In genomic region chr3:16474304-16474703, GRCh38 we compare ENCODE assay signal across 22 cellular contexts. TPM values are rescaled to one million over a fixed set of nuclear protein-coding genes. Genes with fewer than 3 reads are reported as not detected.
DNase-seq lines count a peak whose midpoint lies in the region; ATAC-seq and TF ChIP-seq lines count a peak whose summit lies in the region.
"Had no signal": no experiment of that assay in that cellular context is flagged by ENCODE, and none has a peak within 500 bp of the region (broad histone marks: within the 10 kb centered on the region; RNA-seq: fewer than 3 reads in every experiment).

No MANE protein-coding gene starts in this region.

- H3K9me1 ChIP-seq in IMR-90 (ENCODE audit: insufficient read depth, low read length) = peaks cover 37% of the 10 kb centered on the region

- intact Hi-C loops in IMR-90 (cut with micrococcal nuclease) = no loop called here

- no TSS peak for BruUV-seq in IMR-90 (replicated peaks; lab: Mats Ljungman, UMichigan)

- no peak overlapping the region for H3K9ac ChIP-seq in IMR-90 (ENCODE audit: low read depth, low read length)

- TF ChIP-seq POLR2A in IMR-90 (IDR thresholded peaks at IDR 0.05; ENCODE audit: low read depth, low read length) = no peak
- TF ChIP-seq POLR2A in tibial nerve (IDR thresholded peaks at IDR 0.05) = no peak

- WGBS in IMR-90 (ENCODE audit: extremely low coverage in 2 of 2, insufficient read length in 1 of 2), 2 experiments = no CpG with 5 or more reads among the region's 1 CpG
- 75 to 87% methylated on average over 1 of the region's 1 CpG for WGBS in tibial nerve, 2 donors

- H4K20me1 ChIP-seq in IMR-90 (ENCODE audit: insufficient read depth, low read length) = peaks cover 11% of the 10 kb centered on the region

- peak overlapping the region; percentile 65; the same call in 2 of the 3 replicates for H2BK15ac ChIP-seq in IMR-90 (ENCODE audit: low read depth, low read length)

- H3K18ac ChIP-seq in IMR-90 (ENCODE audit: low read depth, low read length) = peak overlapping the region; percentile 14

- peak overlapping the region; percentile 79 for H3K4ac ChIP-seq in IMR-90 (ENCODE audit: low read depth, low read length)

- H3K79me2 ChIP-seq in ACC112 (ENCODE audit: control insufficient read depth, insufficient read depth, low read length, unreplicated experiment) = peaks cover 2% of the 10 kb centered on the region

- TF ChIP-seq CTCF in IMR-90 (conservative IDR thresholded peaks at IDR 0.05; ENCODE audit: low read depth, low read length) = no peak
- no peak for TF ChIP-seq CTCF in brain (conservative IDR thresholded peaks at IDR 0.05)
- no peak for TF ChIP-seq CTCF in tibial nerve (IDR thresholded peaks at IDR 0.05)

- no peak for TF ChIP-seq RAD21 in IMR-90 (IDR thresholded peaks at IDR 0.05; ENCODE audit: low read length)

- H3K36me3 ChIP-seq in ACC112 (ENCODE audit: insufficient read depth, low read length) (peaks cover 17% of the 10 kb centered on the region), IMR-90 (ENCODE audit: control insufficient read depth, insufficient read depth, low read length) (peaks cover 23% of the 10 kb centered on the region), tibial nerve (peaks cover 0 to 43% (median 0%) of the 10 kb centered on the region in 3 donors)

- H3K9me3 ChIP-seq in IMR-90 (ENCODE audit: control insufficient read depth, insufficient read depth, low read length) = peaks cover 4% of the 10 kb centered on the region
- H3K9me3 ChIP-seq in tibial nerve = peaks cover 0 to 13% (median 0%) of the 10 kb centered on the region in 4 donors

- H4K8ac ChIP-seq in IMR-90 (ENCODE audit: low read depth in 2 of 2, low read length in 2 of 2) = peak overlapping the region in 1 of 2 experiments; percentile 77; a peak in 3 of 4 replicates

- peak overlapping the region; percentile 23 for H4K5ac ChIP-seq in IMR-90 (ENCODE audit: low read depth, low read length)

- no peaks in the 10 kb centered on the region for H3K27me3 Mint-ChIP-seq in brain

- POLR2A ChIA-PET in IMR-90 (lab: Charles Lee; ENCODE audit: unreplicated experiment) = no interaction called here

- H3K27ac Mint-ChIP-seq in brain = peak overlapping the region in 3 of 5 experiments; percentile 16 to 84 (median 28)

- no peak overlapping the region for H2AFZ ChIP-seq in ACC112 (ENCODE audit: low read length, unreplicated experiment)
- no peak overlapping the region for H2AFZ ChIP-seq in IMR-90 (replicated peaks; ENCODE audit: low read length, poor library complexity)

- peak overlapping the region; percentile 81 for H2BK120ac ChIP-seq in IMR-90 (ENCODE audit: low read depth, low read length)

- H2AK5ac ChIP-seq in IMR-90 (ENCODE audit: low read depth, low read length) = peak overlapping the region; percentile 47; the same call in 1 of the 2 replicates

- H3K4me1 Mint-ChIP-seq in brain = peaks cover 34% of the 10 kb centered on the region
- H3K4me1 Mint-ChIP-seq: neural crest cell had no signal

- H3K27me3 ChIP-seq in ACC112 (ENCODE audit: insufficient read depth, low read length) = no peaks in the 10 kb centered on the region
- no peaks in the 10 kb centered on the region for H3K27me3 ChIP-seq in IMR-90 (ENCODE audit: control insufficient read depth, insufficient read depth, low read length)
- H3K27me3 ChIP-seq in tibial nerve = no peaks in the 10 kb centered on the region
- H3K27me3 ChIP-seq: vagina had no signal

- in situ Hi-C loops in IMR-90 (cut with MboI; ENCODE audit: low sequenced_read_pairs) = no loop called here

- H2BK20ac ChIP-seq in IMR-90 (ENCODE audit: low read depth, low read length) = peak overlapping the region; percentile 55; the same call in 1 of the 2 replicates

- no peak overlapping the region for H3K4me3 Mint-ChIP-seq in brain
- H3K4me3 Mint-ChIP-seq: H9, neural crest cell had no signal

- H2AK9ac ChIP-seq in IMR-90 (replicated peaks; ENCODE audit: low read depth, low read length, poor library complexity) = no peak overlapping the region

- DNase-seq in IMR-90 (peak; percentile 67), kidney tubule cell (ENCODE audit: low spot score) (peak; percentile 68), tibial nerve (ENCODE audit: low spot score in 2 of 2) (no peak), germinal center (ENCODE audit: low spot score) (no peak), NCI-H1436 (lab: John Stamatoyannopoulos, UW) (no peak)
- DNase-seq in activated T-cell treated with anti-CD3 and anti-CD28 coated beads, Interleukin-2, amount 50 U/mL, for 48 hours = no peak
- DNase-seq: activated CD4-positive, CD25-positive, alpha-beta regulatory T cell treated with anti-CD3 and anti-CD28 coated beads, Interleukin-2, amount 50 U/mL, for 72 hours; activated CD8-positive, alpha-beta memory T cell treated with anti-CD3 and anti-CD28 coated beads, Interleukin-2, amount 50 U/mL, for 4 hours; DMS 273 treated with DMSO at 0.1 percent for 48 hours; H9; hypothalamus; NCI-H187; NCI-H510A treated with DMSO at 0.1 percent for 48 hours; stimulated activated naive CD8-positive, alpha-beta T cell treated with anti-CD3 and anti-CD28 coated beads, Interleukin-15, Interleukin-2, amounts not matched to agents 100 U/mL and 50 U/mL, for 24 hours had no signal

- peak overlapping the region; percentile 63 for H2BK5ac ChIP-seq in IMR-90 (ENCODE audit: low read depth, low read length, poor library complexity, severe bottlenecking)

- H3K4me3 ChIP-seq in ACC112 (ENCODE audit: low read depth, low read length) (no peak overlapping the region), IMR-90 (ENCODE audit: insufficient read depth, low read depth, low read length) (no peak overlapping the region), tibial nerve (no peak overlapping the region)
- H3K4me3 ChIP-seq: K562, lung, vagina had no signal

- H3K4me1 ChIP-seq in ACC112 (ENCODE audit: control insufficient read depth, insufficient read depth, low read length, unreplicated experiment) = peaks cover 49% of the 10 kb centered on the region
- peaks cover 30% of the 10 kb centered on the region for H3K4me1 ChIP-seq in IMR-90 (ENCODE audit: control insufficient read depth, insufficient read depth, low read length)
- peaks cover 0 to 7% (median 0%) of the 10 kb centered on the region in 4 donors for H3K4me1 ChIP-seq in tibial nerve
- H3K4me1 ChIP-seq: vagina had no signal

- peak overlapping the region; percentile 37; the same call in 1 of the 2 replicates for H4K91ac ChIP-seq in IMR-90 (ENCODE audit: insufficient read depth, low read depth, low read length)

- CTCF ChIA-PET in IMR-90 (lab: Yijun Ruan, JAX) = interaction anchor here (0.7 to 1.4 kb wide), 2 partner anchors 184 to 409 kb away, joined by 3 to 4 read pairs; no protein-coding TSS in a partner anchor

- H3K27ac ChIP-seq in ACC112 (ENCODE audit: low read depth, low read length) (peak overlapping the region; percentile 32; the same call in 1 of the 2 replicates), IMR-90 (ENCODE audit: insufficient read depth, low read length) (peak overlapping the region; percentile 10), tibial nerve (no peak overlapping the region)
- H3K27ac ChIP-seq: vagina had no signal

- H3K4me2 ChIP-seq in IMR-90 (ENCODE audit: low read depth, low read length) = peak overlapping the region; percentile 5; the same call in 1 of the 2 replicates

- dilution Hi-C loops in IMR-90 (cut with HindIII; ENCODE audit: low sequenced_read_pairs, unreplicated experiment) = no loop called here

- H3K56ac ChIP-seq in IMR-90 (ENCODE audit: extremely low read depth, insufficient read depth, low read length) = no peak overlapping the region; the same call in 1 of the 2 replicates

- peak overlapping the region; percentile 65; the same call in 1 of the 2 replicates for H3K23ac ChIP-seq in IMR-90 (ENCODE audit: low read depth, low read length)

- TF ChIP-seq EP300 in tibial nerve (IDR thresholded peaks at IDR 0.05) = no peak

- peaks cover 31% of the 10 kb centered on the region for H3K36me3 Mint-ChIP-seq in brain

- peak; percentile 8 for ATAC-seq in IMR-90 (ENCODE audit: low read depth)
- ATAC-seq: activated naive CD4-positive, alpha-beta T cell treated with anti-CD3 and anti-CD28 coated beads, Interleukin-2, amount 50 U/mL, for 72 hours; K562; sciatic nerve; stimulated activated naive CD8-positive, alpha-beta T cell treated with anti-CD3 and anti-CD28 coated beads, Interleukin-15, Interleukin-2, amounts not matched to agents 100 U/mL and 50 U/mL, for 24 hours had no signal

- H3K14ac ChIP-seq in IMR-90 (replicated peaks; ENCODE audit: low read depth, low read length) = peak overlapping the region; percentile 64

- peaks cover 12 to 27% (median 18%) of the 10 kb centered on the region in 5 experiments for H3K9me3 Mint-ChIP-seq in brain

- H3K79me1 ChIP-seq in IMR-90 (ENCODE audit: low read depth in 1 of 2, low read length in 2 of 2) = peaks cover 48 to 78% of the 10 kb centered on the region in 2 experiments

TF ChIP-seq in IMR-90, 13 proteins besides CTCF, POLR2A, EP300 and RAD21:
- TF ChIP-seq BHLHE40 (IDR thresholded peaks at IDR 0.05; ENCODE audit: low read depth, low read length) (0 out of 2 replicates have a peak, but pooled peaks have one; percentile 7), MAFK (IDR thresholded peaks at IDR 0.05; ENCODE audit: low read depth, low read length) (no peak)

RNA-seq across cellular contexts. Expression of gene RFTN1, which starts 39.2 kb away (rescaled TPM):
- total RNA-seq in IMR-90 (2012; rRNA removed) = 52.0 and 52.2 TPM in 2 replicates
- polyA plus RNA-seq in IMR-90 (2012; rRNA removed) = 44.8 and 45.0 TPM in 2 replicates
- 37.9 and 67.2 TPM in 2 replicates for polyA plus RNA-seq in IMR-90 (2012; cell fraction: cytosol; rRNA removed)
- polyA plus RNA-seq in IMR-90 (2012; cell fraction: nucleus; rRNA removed; ENCODE audit: low replicate concordance) = 19.1 and 28.3 TPM in 2 replicates
- polyA plus RNA-seq in brain (ENCODE audit: insufficient read depth, low read depth, low replicate concordance) = 15.1 TPM
- 100 to 1,000 TPM; 113 to 137 (median 122) TPM for total RNA-seq in tibial nerve

Comparison
In these comparisons a context has a peak if more than half of its experiments do, and no peak if none do; other contexts are left out.
1. H3K27ac ChIP-seq: peak in ACC112 (single experiment) and IMR-90 (single experiment); none in tibial nerve (0 of 4).
2. DNase-seq: peak in IMR-90 (single experiment) and kidney tubule cell (single experiment); none in tibial nerve (0 of 2), activated T-cell treated with anti-CD3 and anti-CD28 coated beads, Interleukin-2, amount 50 U/mL, for 48 hours (0 of 2), germinal center (single experiment) and NCI-H1436 (single experiment).